9 cellular contexts compared by ENCODE assay signal in the genomic region with DNA sequence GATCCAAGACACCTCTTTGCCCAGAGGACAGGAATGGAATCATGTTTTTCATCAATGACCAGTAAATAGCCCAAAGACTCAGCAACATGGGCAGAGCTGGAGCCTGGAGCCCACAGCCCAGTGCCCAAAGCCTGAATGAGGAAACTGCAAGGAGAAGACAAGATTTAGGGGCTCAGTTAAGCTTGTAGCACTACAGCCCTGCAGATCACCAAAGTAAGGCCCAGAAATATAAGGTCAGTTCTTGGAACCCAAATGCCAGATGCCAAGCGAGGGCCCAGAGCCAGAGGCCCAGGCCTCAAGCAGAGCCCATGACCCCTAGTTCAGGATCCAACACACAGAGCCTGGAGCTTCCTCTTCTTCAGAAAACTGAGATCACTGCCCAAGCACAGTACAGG. TPM values are rescaled to one million over a fixed set of nuclear protein-coding genes. Genes with fewer than 3 reads are reported as not detected.
"Had no signal": no experiment of that assay in that cellular context is flagged by ENCODE, and none has a peak within 500 bp of the region (broad histone marks: within the 10 kb centered on the region; RNA-seq: fewer than 3 reads in every experiment).

No MANE protein-coding gene starts in this region.

- H3K36me3 ChIP-seq: HAP-1 had no signal

- H3K27ac ChIP-seq: GM23248 had no signal

- H3K9me3 ChIP-seq: HAP-1 had no signal

- DNase-seq: GOT3 had no signal

- H3K4me3 ChIP-seq: GM23248, GM23338, HAP-1 had no signal

- H3K4me1 ChIP-seq: HAP-1 had no signal

RNA-seq across cellular contexts. Expression of a gene that starts 32.4 kb away (rescaled TPM):
- total RNA-seq: GM23248, GM23338, H1, H4, H7, H9, HFFc6 had no signal
